In genomic region chr3:138188013-138188352, GRCh38 we compare ENCODE assay signal across 8 cellular contexts. TPM values are rescaled to one million over a fixed set of nuclear protein-coding genes. Genes with fewer than 3 reads are reported as not detected.
DNase-seq lines count a peak whose midpoint lies in the region; ATAC-seq lines count a peak whose summit lies in the region.

No MANE protein-coding gene starts in this region.

- peak overlapping the region; percentile 79 to 96 (median 95) for H3K9ac ChIP-seq in subcutaneous abdominal adipose tissue (ENCODE audit: low read length in 5 of 5)

- H3K4me1 ChIP-seq in subcutaneous abdominal adipose tissue (ENCODE audit: control insufficient read depth in 5 of 5, insufficient read depth in 5 of 5, low read length in 5 of 5), result peaks cover 0 to 26% (median 20%) of the 10 kb centered on the region in 5 donors

- no peaks in the 10 kb centered on the region for H3K27me3 ChIP-seq in subcutaneous abdominal adipose tissue (ENCODE audit: control insufficient read depth in 5 of 5, insufficient read depth in 4 of 5, low read length in 5 of 5)

- ATAC-seq in GM18520 (IDR thresholded peaks at IDR 0.05; ENCODE audit: unreplicated experiment), result peak; percentile 3

- H3K9me3 ChIP-seq in subcutaneous abdominal adipose tissue (ENCODE audit: control insufficient read depth in 5 of 5, low read length in 5 of 5), result no peaks in the 10 kb centered on the region

- peaks cover 0 to 3% (median 0%) of the 10 kb centered on the region in 5 donors for H3K36me3 ChIP-seq in subcutaneous abdominal adipose tissue (ENCODE audit: control insufficient read depth in 5 of 5, insufficient read depth in 5 of 5, low read length in 5 of 5)

- H3K27ac ChIP-seq in subcutaneous abdominal adipose tissue (ENCODE audit: low read depth, low read length), result peak overlapping the region; percentile 93

- H3K4me3 ChIP-seq in subcutaneous abdominal adipose tissue (ENCODE audit: low read depth in 1 of 5, low read length in 5 of 5), result peak overlapping the region; percentile 84 to 97 (median 91)

- DNase-seq in LHCN-M2 (ENCODE audit: low read depth) (peak; percentile 92), astrocyte of the hippocampus (ENCODE audit: low read depth, low spot score) (peak; percentile 78), iris pigment epithelial cell (ENCODE audit: low read depth) (peak; percentile 89), mucosa of gallbladder (ENCODE audit: low spot score) (no peak), NCI-H526 (lab: John Stamatoyannopoulos, UW) (no peak)
- no peak for DNase-seq in stimulated activated CD4-positive, alpha-beta T cell treated with anti-CD3 and anti-CD28 coated beads, Interleukin-12 subunit alpha, Interleukin-12 subunit beta, amount 100 ng/mL, for 4 hours

RNA-seq across cellular contexts. Expression of gene ARMC8, which starts 0.9 kb away (rescaled TPM):
- total RNA-seq in LHCN-M2 (2014; rRNA removed), result 74.2 and 85.4 TPM in 2 replicates
- 21.9 TPM for polyA plus RNA-seq in LHCN-M2 (2012)
- total RNA-seq in mucosa of gallbladder, result 40.8 TPM

RNA-seq across cellular contexts. Expression of gene DBR1, which starts 13.3 kb away (rescaled TPM):
- total RNA-seq in LHCN-M2 (2014; rRNA removed) (20.1 and 20.5 TPM in 2 replicates), mucosa of gallbladder (19.2 TPM)
- 7.4 TPM for polyA plus RNA-seq in LHCN-M2 (2012)

RNA-seq across cellular contexts. Expression of gene A4GNT, which starts 55.8 kb away (rescaled TPM):
- not detected in 2 replicates for total RNA-seq in LHCN-M2 (2014; rRNA removed)
- polyA plus RNA-seq in LHCN-M2 (2012), result not detected
- total RNA-seq in mucosa of gallbladder, result not detected

Comparison
In these comparisons a context has a peak if more than half of its experiments do, and no peak if none do; other contexts are left out.
1. DNase-seq: peak in LHCN-M2 (single experiment), astrocyte of the hippocampus (single experiment) and iris pigment epithelial cell (single experiment); none in mucosa of gallbladder (single experiment), NCI-H526 (0 of 2) and stimulated activated CD4-positive, alpha-beta T cell treated with anti-CD3 and anti-CD28 coated beads, Interleukin-12 subunit alpha, Interleukin-12 subunit beta, amount 100 ng/mL, for 4 hours (single experiment).